ENCODE assay signal across 17 cellular contexts in genomic region chr6:53497905-53498304, GRCh38. TPM values are rescaled to one million over a fixed set of nuclear protein-coding genes. Genes with fewer than 3 reads are reported as not detected.
DNase-seq lines count a peak whose midpoint lies in the region; ATAC-seq, FAIRE-seq and TF ChIP-seq lines count a peak whose summit lies in the region.
"Had no signal": no experiment of that assay in that cellular context is flagged by ENCODE, and none has a peak within 500 bp of the region (broad histone marks: within the 10 kb centered on the region; RNA-seq: fewer than 3 reads in every experiment).

No MANE protein-coding gene starts in this region.

- H3K4me1 Mint-ChIP-seq in endodermal cell (peaks cover 48% of the 10 kb centered on the region), neural progenitor cell (peaks cover 3% of the 10 kb centered on the region)
- peaks cover 2 to 4% of the 10 kb centered on the region in 2 donors for H3K4me1 Mint-ChIP-seq in effector memory CD8-positive, alpha-beta T cell (ENCODE audit: low read depth in 2 of 2)

- H3K27ac ChIP-seq in HepG2 (ENCODE audit: extremely low read length, insufficient read depth, low read length) (no peak overlapping the region), right lobe of liver (no peak overlapping the region), endodermal cell (ENCODE audit: low read depth, low read length) (no peak overlapping the region), neural progenitor cell (no peak overlapping the region)
- H3K27ac ChIP-seq: 22Rv1, BLaER1 had no signal

- ATAC-seq in HepG2 (no peak), right lobe of liver (no peak), HG03432 (IDR thresholded peaks at IDR 0.05; ENCODE audit: unreplicated experiment) (no peak)
- ATAC-seq in effector memory CD8-positive, alpha-beta T cell (replicated peaks) = no peak
- ATAC-seq: GM23338 had no signal

- H3K79me2 ChIP-seq in HepG2 (ENCODE audit: insufficient read depth, low read length) (no peaks in the 10 kb centered on the region), neural progenitor cell (ENCODE audit: low read depth) (no peaks in the 10 kb centered on the region)

- H4K20me1 ChIP-seq in HepG2 (ENCODE audit: insufficient read depth, low read length) (no peaks in the 10 kb centered on the region), neural progenitor cell (ENCODE audit: low read depth) (no peaks in the 10 kb centered on the region)
- H4K20me1 ChIP-seq: BLaER1 had no signal

- in situ Hi-C loops in HepG2 (cut with HindIII; ENCODE audit: extremely low pct_ligation_motif_present, low pct_unique_long_range_greater_than_20kb) = loop anchor here (5.0 to 10.0 kb wide), 2 partner anchors 224 to 457 kb away; no protein-coding TSS in a partner anchor

- CTCF ChIA-PET in HepG2 (lab: Yijun Ruan, JAX; ENCODE audit: low intra/inter-chr PET ratio, low total read pairs) = no interaction called here

- H3K4me3 ChIP-seq in HepG2 (replicated peaks in 1 of 3; ENCODE audit: insufficient read depth in 1 of 3, low read depth in 2 of 3, low read length in 3 of 3) (no peak overlapping the region), right lobe of liver (no peak overlapping the region), endodermal cell (ENCODE audit: low read length) (no peak overlapping the region), neural progenitor cell (no peak overlapping the region)
- H3K4me3 ChIP-seq: BLaER1, GM23338 had no signal

- peaks cover 15 to 41% of the 10 kb centered on the region in 2 experiments for H3K36me3 ChIP-seq in HepG2 (replicated peaks in 1 of 2; ENCODE audit: control insufficient read depth in 1 of 2, insufficient read depth in 2 of 2, low read length in 2 of 2)
- peaks cover 0 to 67% (median 12%) of the 10 kb centered on the region in 4 donors for H3K36me3 ChIP-seq in right lobe of liver
- H3K36me3 ChIP-seq in endodermal cell (ENCODE audit: control insufficient read depth, insufficient read depth, low read length) = peaks cover 45% of the 10 kb centered on the region
- peaks cover 4% of the 10 kb centered on the region for H3K36me3 ChIP-seq in neural progenitor cell

- no peak for FAIRE-seq in HepG2 (lab: Jason Lieb, UNC)
- FAIRE-seq: GM12892 had no signal

- H3K4me2 ChIP-seq in HepG2 (ENCODE audit: low read depth, low read length) (no peak overlapping the region), neural progenitor cell (no peak overlapping the region)
- H3K4me2 ChIP-seq: BLaER1, GM23338 had no signal

- TF ChIP-seq RAD21 in HepG2 (CRISPR knock-in tag; IDR thresholded peaks at IDR 0.05) = no peak

- intact Hi-C loops in HepG2 (cut with micrococcal nuclease; ENCODE audit: unreplicated experiment) = loop anchor here (5.0 kb wide), 1 partner anchor 459 kb away; no protein-coding TSS in a partner anchor
- intact Hi-C loops in right lobe of liver (cut with DNase I) = loop anchor here in 1 of 2 donors (10.0 kb wide), 1 partner anchor 227 kb away; no protein-coding TSS in a partner anchor

- no peak for TF ChIP-seq CTCF in HepG2 (CRISPR knock-in tag; IDR thresholded peaks at IDR 0.05)
- TF ChIP-seq CTCF in right lobe of liver (IDR thresholded peaks at IDR 0.05) = no peak
- TF ChIP-seq CTCF in endodermal cell (conservative IDR thresholded peaks at IDR 0.05) = no peak
- no peak for TF ChIP-seq CTCF in neural progenitor cell (IDR thresholded peaks at IDR 0.05)

- BruUV-seq in HepG2 (replicated peaks; lab: Mats Ljungman, UMichigan) = no TSS peak

- H3K27me3 Mint-ChIP-seq in endodermal cell (ENCODE audit: insufficient read depth) (no peaks in the 10 kb centered on the region), neural progenitor cell (ENCODE audit: insufficient read depth, low read depth) (no peaks in the 10 kb centered on the region)
- H3K27me3 Mint-ChIP-seq in effector memory CD8-positive, alpha-beta T cell = peaks cover 0 to 6% of the 10 kb centered on the region in 2 donors

- POLR2A ChIA-PET in HepG2 (lab: Yijun Ruan, JAX) = no interaction called here

- peaks cover 7% of the 10 kb centered on the region for H3F3A ChIP-seq in neural progenitor cell (ENCODE audit: low read depth)

- no peaks in the 10 kb centered on the region for H3K9me3 ChIP-seq in HepG2 (ENCODE audit: low read length)
- H3K9me3 ChIP-seq in right lobe of liver = no peaks in the 10 kb centered on the region
- no peaks in the 10 kb centered on the region for H3K9me3 ChIP-seq in endodermal cell (ENCODE audit: control insufficient read depth, low read length)
- no peaks in the 10 kb centered on the region for H3K9me3 ChIP-seq in neural progenitor cell (ENCODE audit: low read depth)
- H3K9me3 ChIP-seq: BLaER1, Caco-2 had no signal

- TF ChIP-seq EP300 in HepG2 (IDR thresholded peaks at IDR 0.05; ENCODE audit: low read depth in 2 of 2, low read length in 2 of 2) = no peak
- TF ChIP-seq EP300 in HepG2 (CRISPR knock-in tag; IDR thresholded peaks at IDR 0.05; ENCODE audit: borderline replicate concordance) = no peak

- H3K9me3 Mint-ChIP-seq in endodermal cell (no peaks in the 10 kb centered on the region), neural progenitor cell (no peaks in the 10 kb centered on the region)
- H3K9me3 Mint-ChIP-seq in effector memory CD8-positive, alpha-beta T cell = no peaks in the 10 kb centered on the region
- H3K9me3 Mint-ChIP-seq: CD8-positive, alpha-beta memory T cell; GM23338 had no signal

- TF ChIP-seq POLR2A in HepG2 (IDR thresholded peaks at IDR 0.05; ENCODE audit: insufficient read depth in 1 of 2, low read depth in 2 of 2, low read length in 2 of 2) (no peak), right lobe of liver (IDR thresholded peaks at IDR 0.05) (no peak)

- DNase-seq in HepG2 (ENCODE audit: low spot score) (no peak), right lobe of liver (no peak), endodermal cell (no peak), neural progenitor cell (ENCODE audit: low spot score) (no peak)
- no peak for DNase-seq in activated CD4-positive, CD25-positive, alpha-beta regulatory T cell treated with anti-CD3 and anti-CD28 coated beads, Interleukin-2, amount 50 U/mL, for 72 hours
- no peak for DNase-seq in effector memory CD8-positive, alpha-beta T cell
- DNase-seq: AML-193; Caco-2; CD8-positive, alpha-beta memory T cell; DND-41; GDM1; H7 had no signal

- peaks cover 41% of the 10 kb centered on the region for H3K36me3 Mint-ChIP-seq in endodermal cell (ENCODE audit: low read depth)
- peaks cover 20% of the 10 kb centered on the region for H3K36me3 Mint-ChIP-seq in neural progenitor cell
- H3K36me3 Mint-ChIP-seq in effector memory CD8-positive, alpha-beta T cell (ENCODE audit: insufficient read depth) = peaks cover 6% of the 10 kb centered on the region

- no peak overlapping the region for H3K4me3 Mint-ChIP-seq in endodermal cell
- H3K4me3 Mint-ChIP-seq in neural progenitor cell = no peak overlapping the region
- no peak overlapping the region for H3K4me3 Mint-ChIP-seq in effector memory CD8-positive, alpha-beta T cell
- H3K4me3 Mint-ChIP-seq: CD8-positive, alpha-beta memory T cell; GM23338 had no signal

- H2AFZ ChIP-seq in HepG2 (ENCODE audit: low read length) = no peak overlapping the region
- no peak overlapping the region for H2AFZ ChIP-seq in neural progenitor cell (replicated peaks)
- H2AFZ ChIP-seq: GM23338 had no signal

- H3K27me3 ChIP-seq in HepG2 (ENCODE audit: control insufficient read depth in 1 of 2, insufficient read depth in 2 of 2, low read length in 2 of 2) (no peaks in the 10 kb centered on the region), right lobe of liver (no peaks in the 10 kb centered on the region), endodermal cell (ENCODE audit: control insufficient read depth, insufficient read depth, low read length, poor library complexity, severe bottlenecking) (no peaks in the 10 kb centered on the region), neural progenitor cell (no peaks in the 10 kb centered on the region)
- H3K27me3 ChIP-seq: BLaER1 had no signal

- WGBS in HepG2 (ENCODE audit: low lambda C conversion rate) = 97% methylated on average over 2 of the region's 2 CpGs
- 49% methylated on average over 2 of the region's 2 CpGs for WGBS in right lobe of liver (ENCODE audit: insufficient coverage, low coverage, low lambda C conversion rate, missing lambda C conversion rate)
- 80% methylated on average over 1 of the region's 2 CpGs; no CpG with 5 or more reads in 1 of the 2 experiments for WGBS in endodermal cell (ENCODE audit: insufficient coverage in 1 of 2, insufficient read length in 1 of 2), 2 experiments

- H3K9ac ChIP-seq in HepG2 (ENCODE audit: insufficient read depth, low read depth, low read length) = no peak overlapping the region
- no peak overlapping the region for H3K9ac ChIP-seq in endodermal cell (ENCODE audit: extremely low read depth, low read length, poor library complexity, severe bottlenecking)
- H3K9ac ChIP-seq in neural progenitor cell = no peak overlapping the region
- H3K9ac ChIP-seq: BLaER1 had no signal

- H3K27ac Mint-ChIP-seq in endodermal cell (peak overlapping the region; percentile 36), neural progenitor cell (peak overlapping the region; percentile 30)
- H3K27ac Mint-ChIP-seq in effector memory CD8-positive, alpha-beta T cell = no peak overlapping the region

- peaks cover 11% of the 10 kb centered on the region for H3K4me1 ChIP-seq in HepG2 (ENCODE audit: insufficient read depth, low read length)
- H3K4me1 ChIP-seq in right lobe of liver = peaks cover 0 to 9% (median 0%) of the 10 kb centered on the region in 4 donors
- peaks cover 15% of the 10 kb centered on the region for H3K4me1 ChIP-seq in endodermal cell (ENCODE audit: control insufficient read depth, insufficient read depth, low read length)
- H3K4me1 ChIP-seq in neural progenitor cell = no peaks in the 10 kb centered on the region
- H3K4me1 ChIP-seq: BLaER1, Caco-2 had no signal

RNA-seq across cellular contexts. Expression of gene GCLC, which starts 47.0 kb away (rescaled TPM):
- total RNA-seq in HepG2 (2016; rRNA removed; fragmentation: Illumina TruSeq; extraction: Trizol) (84.6 and 96.9 TPM in 2 replicates), right lobe of liver (100 to 1,000 TPM in 4 of 6 experiments, 10 to 100 TPM in 2; 56.8 to 140 (median 103) TPM), endodermal cell (10 to 100 TPM; 44.7 to 57.7 TPM), neural progenitor cell (ENCODE audit: low replicate concordance) (21.2 and 26.0 TPM in 2 replicates)
- total RNA-seq in HepG2 (2016; cell fraction: cytosol; rRNA removed; fragmentation: Illumina TruSeq; extraction: Trizol; ENCODE audit: low read depth) = 11.5 and 11.6 TPM in 2 replicates
- total RNA-seq in HepG2 (2016; cell fraction: insoluble cytoplasmic fraction; rRNA removed; fragmentation: Illumina TruSeq; extraction: Trizol) = 74.6 and 95.9 TPM in 2 replicates
- total RNA-seq in HepG2 (2016; cell fraction: membrane; rRNA removed; fragmentation: Illumina TruSeq; extraction: Trizol) = 35.6 and 39.1 TPM in 2 replicates
- total RNA-seq in HepG2 (2016; cell fraction: nucleus; rRNA removed; fragmentation: Illumina TruSeq; extraction: Trizol) = 62.3 and 75.3 TPM in 2 replicates
- 21.5 and 35.3 TPM in 2 replicates for polyA plus RNA-seq in HepG2 (2011; rRNA removed)
- 12.9 and 21.5 TPM in 2 replicates for polyA plus RNA-seq in HepG2 (2011; cell fraction: cytosol; rRNA removed)
- 29.1 and 32.0 TPM in 2 replicates for polyA plus RNA-seq in HepG2 (2011; cell fraction: nucleus; rRNA removed)
- 66.0 and 93.9 TPM in 2 replicates for polyA plus RNA-seq in HepG2 (2012)
- polyA plus RNA-seq in HepG2 (2016; cell fraction: cytosol; fragmentation: Illumina TruSeq; extraction: Trizol; ENCODE audit: low read depth) = 3.5 and 3.7 TPM in 2 replicates
- polyA plus RNA-seq in HepG2 (2016; cell fraction: insoluble cytoplasmic fraction; fragmentation: Illumina TruSeq; extraction: Trizol; ENCODE audit: low read depth) = 80.0 and 80.6 TPM in 2 replicates
- 12.9 and 13.2 TPM in 2 replicates for polyA plus RNA-seq in HepG2 (2016; cell fraction: membrane; fragmentation: Illumina TruSeq; extraction: Trizol; ENCODE audit: low read depth)
- polyA plus RNA-seq in HepG2 (2016; cell fraction: nucleus; fragmentation: Illumina TruSeq; extraction: Trizol; ENCODE audit: insufficient read depth, low read depth) = 78.5 and 78.7 TPM in 2 replicates
- polyA minus RNA-seq in HepG2 (2011; rRNA and poly(A)+ RNA removed; ENCODE audit: low replicate concordance) = 29.2 and 35.2 TPM in 2 replicates
- 31.5 and 48.1 TPM in 2 replicates for polyA minus RNA-seq in HepG2 (2011; cell fraction: cytosol; rRNA and poly(A)+ RNA removed)
- 101 and 110 TPM in 2 replicates for polyA minus RNA-seq in HepG2 (2011; cell fraction: nucleus; rRNA and poly(A)+ RNA removed)
- polyA plus RNA-seq in endodermal cell (2013, experiment 1 of 2) = 22.6 TPM
- polyA plus RNA-seq in endodermal cell (2013, experiment 2 of 2) = 20.2 TPM

Comparison
In these comparisons a context has a peak if more than half of its experiments do, and no peak if none do; other contexts are left out.
1. H3K27ac Mint-ChIP-seq: peak in endodermal cell (single experiment) and neural progenitor cell (single experiment); none in effector memory CD8-positive, alpha-beta T cell (0 of 2).